Comparison of ENCODE assay signal across 8 cellular contexts in genomic region chrX:12949205-12949926, GRCh38. TPM values are rescaled to one million over a fixed set of nuclear protein-coding genes. Genes with fewer than 3 reads are reported as not detected.
DNase-seq lines count a peak whose midpoint lies in the region; ATAC-seq and TF ChIP-seq lines count a peak whose summit lies in the region.

No MANE protein-coding gene starts in this region.

- no peaks in the 10 kb centered on the region for H3K9me3 Mint-ChIP-seq in activated naive CD4-positive, alpha-beta T cell treated with anti-CD3 and anti-CD28 coated beads for 36 hours
- no peaks in the 10 kb centered on the region for H3K9me3 Mint-ChIP-seq in activated naive CD8-positive, alpha-beta T cell treated with anti-CD3 and anti-CD28 coated beads for 36 hours

- ATAC-seq in GM19452 (IDR thresholded peaks at IDR 0.05; ENCODE audit: unreplicated experiment) = no peak

- peak overlapping the region; percentile 2 for H3K27ac ChIP-seq in layer of hippocampus (ENCODE audit: low read depth, low read length)
- H3K27ac ChIP-seq in transverse colon = peak overlapping the region; percentile 70 to 83 (median 82)

- peak overlapping the region; percentile 98 for H3K27ac Mint-ChIP-seq in activated naive CD4-positive, alpha-beta T cell treated with anti-CD3 and anti-CD28 coated beads for 36 hours
- H3K27ac Mint-ChIP-seq in activated naive CD8-positive, alpha-beta T cell treated with anti-CD3 and anti-CD28 coated beads for 36 hours = peak overlapping the region; percentile 99

- H3K36me3 ChIP-seq in transverse colon = no peaks in the 10 kb centered on the region

- no peak for TF ChIP-seq POLR2A in transverse colon (IDR thresholded peaks at IDR 0.05)

- 0 to 41% methylated on average over 1 to 5 of the region's 5 CpGs for WGBS in transverse colon (ENCODE audit: low coverage in 1 of 2), 2 donors

- no peaks in the 10 kb centered on the region for H3K36me3 Mint-ChIP-seq in activated naive CD4-positive, alpha-beta T cell treated with anti-CD3 and anti-CD28 coated beads for 36 hours (ENCODE audit: low read depth)
- peaks cover 5% of the 10 kb centered on the region for H3K36me3 Mint-ChIP-seq in activated naive CD8-positive, alpha-beta T cell treated with anti-CD3 and anti-CD28 coated beads for 36 hours

- no peaks in the 10 kb centered on the region for H3K27me3 ChIP-seq in layer of hippocampus (ENCODE audit: control insufficient read depth, insufficient read depth, low read length)
- H3K27me3 ChIP-seq in transverse colon = no peaks in the 10 kb centered on the region

- H3K4me3 ChIP-seq in transverse colon = no peak overlapping the region

- TF ChIP-seq EP300 in transverse colon (IDR thresholded peaks at IDR 0.05; ENCODE audit: low read depth) = no peak

- TF ChIP-seq CTCF in transverse colon (IDR thresholded peaks at IDR 0.05) = no peak

- no peaks in the 10 kb centered on the region for H3K27me3 Mint-ChIP-seq in activated naive CD4-positive, alpha-beta T cell treated with anti-CD3 and anti-CD28 coated beads for 36 hours (ENCODE audit: low read depth)
- no peaks in the 10 kb centered on the region for H3K27me3 Mint-ChIP-seq in activated naive CD8-positive, alpha-beta T cell treated with anti-CD3 and anti-CD28 coated beads for 36 hours

- H3K9me3 ChIP-seq in transverse colon = no peaks in the 10 kb centered on the region

- H3K4me3 Mint-ChIP-seq in activated naive CD4-positive, alpha-beta T cell treated with anti-CD3 and anti-CD28 coated beads for 36 hours = peak overlapping the region; percentile 80
- peak overlapping the region; percentile 56 for H3K4me3 Mint-ChIP-seq in activated naive CD8-positive, alpha-beta T cell treated with anti-CD3 and anti-CD28 coated beads for 36 hours

- in situ Hi-C loops in transverse colon (cut with MboI; ENCODE audit: low pct_ligation_motif_present in 1 of 4, low pct_unique_long_range_greater_than_20kb in 1 of 4, low sequenced_read_pairs in 3 of 4) = no loop called here

- CTCF ChIA-PET in activated naive CD4-positive, alpha-beta T cell treated with anti-CD3 and anti-CD28 coated beads for 36 hours (lab: Charles Lee) = interaction anchor here (0.5 to 12.3 kb wide), 8 partner anchors 23 to 538 kb away, joined by 3 to 125 read pairs (median 12); partner anchors contain the start of gene TMSB4X

- DNase-seq in activated naive CD4-positive, alpha-beta T cell treated with anti-CD3 and anti-CD28 coated beads for 36 hours = no peak
- DNase-seq in activated naive CD4-positive, alpha-beta T cell treated with Interleukin-2 at 50 U/mL for 16 hours = no peak
- DNase-seq in activated naive CD8-positive, alpha-beta T cell treated with anti-CD3 and anti-CD28 coated beads for 36 hours = no peak
- no peak for DNase-seq in transverse colon
- DNase-seq in NCI-H1694 treated with DMSO at 0.1 percent for 48 hours (lab: John Stamatoyannopoulos, UW) = no peak
- DNase-seq in NK-92 treated with Interleukin-12 subunit alpha and Interleukin-12 subunit beta, amount 100 ng/mL, for 24 hours (lab: John Stamatoyannopoulos, UW) = no peak

- H3K4me1 Mint-ChIP-seq in activated naive CD4-positive, alpha-beta T cell treated with anti-CD3 and anti-CD28 coated beads for 36 hours (ENCODE audit: low read depth) = peaks cover 75% of the 10 kb centered on the region
- peaks cover 71% of the 10 kb centered on the region for H3K4me1 Mint-ChIP-seq in activated naive CD8-positive, alpha-beta T cell treated with anti-CD3 and anti-CD28 coated beads for 36 hours

- peaks cover 0 to 25% (median 17%) of the 10 kb centered on the region in 4 donors for H3K4me1 ChIP-seq in transverse colon

- intact Hi-C loops in activated naive CD4-positive, alpha-beta T cell treated with anti-CD3 and anti-CD28 coated beads for 36 hours (cut with micrococcal nuclease) = loop anchor here (5.0 kb wide), 2 partner anchors 308 to 523 kb away; no protein-coding TSS in a partner anchor
- intact Hi-C loops in transverse colon (cut with DNase I; ENCODE audit: low total_unique reads) = no loop called here

RNA-seq across cellular contexts. Expression of gene TMSB4X, which starts 25.5 kb away (rescaled TPM):
- total RNA-seq in activated naive CD4-positive, alpha-beta T cell treated with anti-CD3 and anti-CD28 coated beads for 36 hours = 1,000 to 10,000 TPM; 5,535 to 5,691 TPM
- total RNA-seq in activated naive CD8-positive, alpha-beta T cell treated with anti-CD3 and anti-CD28 coated beads for 36 hours = 1,000 to 10,000 TPM; 3,478 to 3,646 TPM
- total RNA-seq in transverse colon = 1,000 to 10,000 TPM in 3 of 4 donors, 100 to 1,000 TPM in 1; 680 to 4,578 (median 2,996) TPM

RNA-seq across cellular contexts. Expression of gene TLR8, which starts 42.9 kb away (rescaled TPM):
- not detected for total RNA-seq in activated naive CD4-positive, alpha-beta T cell treated with anti-CD3 and anti-CD28 coated beads for 36 hours
- total RNA-seq in activated naive CD8-positive, alpha-beta T cell treated with anti-CD3 and anti-CD28 coated beads for 36 hours = not detected
- 1 to 10 TPM in 1 of 4 donors, under 1 TPM in 2, not detected in 1; 0.37 to 1.3 (median 0.82) TPM for total RNA-seq in transverse colon
